ENCODE assay signal across 20 cellular contexts in the genomic region with DNA sequence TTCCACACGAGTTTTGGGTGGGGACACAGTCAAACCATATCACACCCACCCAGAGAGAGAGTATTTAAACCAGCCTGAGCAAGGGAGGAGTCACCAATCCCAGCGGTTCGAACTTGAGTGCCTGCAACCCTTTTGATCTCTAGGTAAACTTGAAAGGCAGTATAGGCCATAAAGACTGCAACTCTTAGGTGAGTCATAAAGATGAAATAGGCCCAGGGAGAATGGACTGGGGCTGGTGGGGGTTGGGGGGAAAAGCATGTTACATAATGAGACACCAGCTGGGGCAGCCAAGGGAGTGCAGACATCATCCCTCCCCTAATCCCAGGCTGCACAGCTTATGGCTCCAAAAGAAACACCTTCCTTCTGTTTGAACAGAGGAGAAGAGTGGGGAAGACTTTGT.
DNase-seq lines count a peak whose midpoint lies in the region; ATAC-seq and TF ChIP-seq lines count a peak whose summit lies in the region.
"Had no signal": no experiment of that assay in that cellular context is flagged by ENCODE, and none has a peak within 500 bp of the region (broad histone marks: within the 10 kb centered on the region; RNA-seq: fewer than 3 reads in every experiment).

No MANE protein-coding gene starts in this region.

- H3K4me3 ChIP-seq in epithelial cell of esophagus (ENCODE audit: low read length): no peak overlapping the region
- H3K4me3 ChIP-seq: K562, MG63, Peyer's patch, SK-N-MC had no signal

- peak; percentile 60 for DNase-seq in DMS53 (lab: John Stamatoyannopoulos, UW)
- peak; percentile 50 for DNase-seq in HT1080 (ENCODE audit: low read depth)
- DNase-seq in NCI-H82 treated with DMSO at 0.1 percent for 48 hours (lab: John Stamatoyannopoulos, UW; ENCODE audit: unreplicated experiment): peak; percentile 55
- peak; percentile 1 for DNase-seq in epithelial cell of esophagus (ENCODE audit: low read depth)
- no peak for DNase-seq in glomerular visceral epithelial cell (ENCODE audit: extremely low spot score)
- no peak for DNase-seq in cortex of kidney (lab: John Stamatoyannopoulos, UW)
- DNase-seq in NCI-H2227 treated with DMSO at 0.1 percent for 48 hours (lab: John Stamatoyannopoulos, UW): no peak
- DNase-seq in left ventricle myocardium superior: no peak
- DNase-seq: C1 segment of cervical spinal cord; CD8-positive, alpha-beta T cell; DMS 273 treated with DMSO at 0.1 percent for 48 hours; DND-41; Kasumi-1; MG63; NCI-H2029; NCI-H748 treated with DMSO at 0.1 percent for 48 hours; Peyer's patch; SIG-M5 had no signal

- no peak for ATAC-seq in left ventricle myocardium superior
- ATAC-seq: CD8-positive, alpha-beta T cell; K562 had no signal

- intact Hi-C loops in left ventricle myocardium superior (cut with micrococcal nuclease): no loop called here

- no peak for TF ChIP-seq CTCF in epithelial cell of esophagus (IDR thresholded peaks at IDR 0.05; ENCODE audit: insufficient read depth, low read depth, low read length, missing control alignments)

Comparison
In these comparisons a context has a peak if more than half of its experiments do, and no peak if none do; other contexts are left out.
1. DNase-seq: peak in DMS53 (single experiment), HT1080 (single experiment), NCI-H82 treated with DMSO at 0.1 percent for 48 hours (single experiment) and epithelial cell of esophagus (single experiment); none in glomerular visceral epithelial cell (single experiment), cortex of kidney (single experiment), NCI-H2227 treated with DMSO at 0.1 percent for 48 hours (single experiment) and left ventricle myocardium superior (single experiment).